Comparison of ENCODE assay signal across 24 cellular contexts in genomic region chr15:89685995-89686394, GRCh38. TPM values are rescaled to one million over a fixed set of nuclear protein-coding genes. Genes with fewer than 3 reads are reported as not detected.
"Had no signal": no experiment of that assay in that cellular context is flagged by ENCODE, and none has a peak within 500 bp of the region (broad histone marks: within the 10 kb centered on the region; RNA-seq: fewer than 3 reads in every experiment).

No MANE protein-coding gene starts in this region.

- FAIRE-seq: HepG2, RCC 7860 had no signal

- ATAC-seq: HepG2 had no signal

- H3K9me3 ChIP-seq: SJSA1, SK-N-SH had no signal

- DNase-seq: IMR-90, Kasumi-1, MM.1S, NCI-H1092 treated with DMSO at 0.1 percent for 48 hours, NCI-H1436, NCI-H187 treated with DMSO at 0.1 percent for 48 hours, NCI-H2029 treated with DMSO at 0.1 percent for 48 hours, NCI-H2171 treated with DMSO at 0.1 percent for 48 hours, NCI-H345, NCI-H446 treated with DMSO at 0.1 percent for 48 hours, NCI-H524, NCI-H526 treated with DMSO at 0.1 percent for 48 hours, NCI-H748 treated with DMSO at 0.1 percent for 48 hours, Right ventricle myocardium superior, RPMI8226, SIG-M5, SK-N-SH, SW 1271 had no signal

- H3K27ac ChIP-seq: KMS-11, SJSA1 had no signal

- H3K4me3 ChIP-seq: SJSA1 had no signal

- H3K27me3 ChIP-seq: SJSA1 had no signal

- H3K9ac ChIP-seq: KMS-11, SK-N-SH had no signal

RNA-seq across cellular contexts. Expression of gene WDR93, which starts 4.6 kb away (rescaled TPM):
- total RNA-seq: HepG2, HT1080, IMR-90, M059J had no signal
- polyA plus RNA-seq: IMR-90 had no signal

RNA-seq across cellular contexts. Expression of gene PLIN1, which starts 6.8 kb away (rescaled TPM):
- total RNA-seq: HT1080, SJSA1 had no signal
